8 cellular contexts compared by ENCODE assay signal in genomic region chr13:95404141-95404882, GRCh38.
DNase-seq lines count a peak whose midpoint lies in the region; ATAC-seq and TF ChIP-seq lines count a peak whose summit lies in the region.

No MANE protein-coding gene starts in this region.

- H3K27me3 ChIP-seq in breast epithelium (no peaks in the 10 kb centered on the region), iPS-20b (ENCODE audit: insufficient read depth, low read length) (no peaks in the 10 kb centered on the region), skeletal muscle tissue (ENCODE audit: control insufficient read depth in 3 of 3, insufficient read depth in 3 of 3, low read length in 3 of 3) (peaks cover 0 to 3% (median 0%) of the 10 kb centered on the region in 3 donors)

- intact Hi-C loops in breast epithelium (cut with DNase I; ENCODE audit: low total_unique reads): loop anchor here (10.0 kb wide), 1 partner anchor 210 kb away; no protein-coding TSS in a partner anchor

- no peaks in the 10 kb centered on the region for H3K36me3 ChIP-seq in breast epithelium
- H3K36me3 ChIP-seq in iPS-20b (ENCODE audit: insufficient read depth, low read depth, low read length): no peaks in the 10 kb centered on the region
- no peaks in the 10 kb centered on the region for H3K36me3 ChIP-seq in skeletal muscle tissue (ENCODE audit: control insufficient read depth in 3 of 3, insufficient read depth in 3 of 3, low read length in 3 of 3)

- DNase-seq in NCI-H2029 treated with DMSO at 0.1 percent for 48 hours (lab: John Stamatoyannopoulos, UW) (peak; percentile 14), breast epithelium (ENCODE audit: low spot score in 2 of 2) (peak; percentile 40 to 78)

- TF ChIP-seq CTCF in 22Rv1 (IDR thresholded peaks at IDR 0.05) (peak; percentile 92), VCaP (conservative IDR thresholded peaks at IDR 0.05) (peak; percentile 69), breast epithelium (IDR thresholded peaks at IDR 0.05) (peak; percentile 54 to 93 (median 76))

- H3K4me3 ChIP-seq in breast epithelium (peak overlapping the region; percentile 10 to 47 (median 31)), iPS-20b (ENCODE audit: low read length) (peak overlapping the region; percentile 82), skeletal muscle tissue (ENCODE audit: low read length in 3 of 3) (peak overlapping the region; percentile 63 to 77 (median 65))

- peak; percentile 90 for ATAC-seq in GM18498 (IDR thresholded peaks at IDR 0.05; ENCODE audit: unreplicated experiment)
- ATAC-seq in HG02973 (IDR thresholded peaks at IDR 0.05; ENCODE audit: unreplicated experiment): peak; percentile 85

- H3K27ac ChIP-seq in 22Rv1: no peak overlapping the region
- peak overlapping the region; percentile 65 for H3K27ac ChIP-seq in VCaP
- H3K27ac ChIP-seq in breast epithelium: no peak overlapping the region
- no peak overlapping the region for H3K27ac ChIP-seq in iPS-20b (ENCODE audit: low read length)
- H3K27ac ChIP-seq in skeletal muscle tissue (ENCODE audit: low read depth, low read length): no peak overlapping the region

- H3K9ac ChIP-seq in iPS-20b (ENCODE audit: low read depth, low read length) (peak overlapping the region; percentile 69; the same call in 1 of the 2 replicates), skeletal muscle tissue (ENCODE audit: low read depth in 1 of 3, low read length in 3 of 3) (peak overlapping the region in 2 of 3 donors; percentile 24 to 45)

- H3K9me3 ChIP-seq in breast epithelium (no peaks in the 10 kb centered on the region), iPS-20b (ENCODE audit: insufficient read depth, low read depth, low read length) (no peaks in the 10 kb centered on the region), skeletal muscle tissue (ENCODE audit: control insufficient read depth in 3 of 3, low read length in 3 of 3) (no peaks in the 10 kb centered on the region)

- TF ChIP-seq POLR2A in breast epithelium (IDR thresholded peaks at IDR 0.05): no peak

- H3K4me1 ChIP-seq in breast epithelium: no peaks in the 10 kb centered on the region
- H3K4me1 ChIP-seq in iPS-20b (ENCODE audit: insufficient read depth, low read length): peaks cover 5% of the 10 kb centered on the region; the same call in 1 of the 2 replicates
- peaks cover 3 to 4% (median 3%) of the 10 kb centered on the region in 3 donors for H3K4me1 ChIP-seq in skeletal muscle tissue (ENCODE audit: control insufficient read depth in 3 of 3, insufficient read depth in 3 of 3, low read length in 3 of 3)

Comparison
In these comparisons a context has a peak if more than half of its experiments do, and no peak if none do; other contexts are left out.
1. H3K4me3 ChIP-seq: peak in every context shown above with its lines; median percentile 82 in iPS-20b; 65 in skeletal muscle tissue; 31 in breast epithelium.